1 cellular context compared by ENCODE assay signal in genomic region chr20:57351042-57351783, GRCh38.
A peak's percentile ranks its signal among the peaks of the same experiment; 100 is the strongest.
TF ChIP-seq lines count a peak whose summit lies in the region.

A gene with protein sequence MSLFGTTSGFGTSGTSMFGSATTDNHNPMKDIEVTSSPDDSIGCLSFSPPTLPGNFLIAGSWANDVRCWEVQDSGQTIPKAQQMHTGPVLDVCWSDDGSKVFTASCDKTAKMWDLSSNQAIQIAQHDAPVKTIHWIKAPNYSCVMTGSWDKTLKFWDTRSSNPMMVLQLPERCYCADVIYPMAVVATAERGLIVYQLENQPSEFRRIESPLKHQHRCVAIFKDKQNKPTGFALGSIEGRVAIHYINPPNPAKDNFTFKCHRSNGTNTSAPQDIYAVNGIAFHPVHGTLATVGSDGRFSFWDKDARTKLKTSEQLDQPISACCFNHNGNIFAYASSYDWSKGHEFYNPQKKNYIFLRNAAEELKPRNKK (plus strand): TSS chr20:57351255. CDS start chr20:57354039, 2,784 bp downstream.

TF ChIP-seq in HepG2, 621 proteins besides CTCF, POLR2A, EP300 and RAD21 (continued from another document and continues in another):
- TF ChIP-seq, protein P1, sequence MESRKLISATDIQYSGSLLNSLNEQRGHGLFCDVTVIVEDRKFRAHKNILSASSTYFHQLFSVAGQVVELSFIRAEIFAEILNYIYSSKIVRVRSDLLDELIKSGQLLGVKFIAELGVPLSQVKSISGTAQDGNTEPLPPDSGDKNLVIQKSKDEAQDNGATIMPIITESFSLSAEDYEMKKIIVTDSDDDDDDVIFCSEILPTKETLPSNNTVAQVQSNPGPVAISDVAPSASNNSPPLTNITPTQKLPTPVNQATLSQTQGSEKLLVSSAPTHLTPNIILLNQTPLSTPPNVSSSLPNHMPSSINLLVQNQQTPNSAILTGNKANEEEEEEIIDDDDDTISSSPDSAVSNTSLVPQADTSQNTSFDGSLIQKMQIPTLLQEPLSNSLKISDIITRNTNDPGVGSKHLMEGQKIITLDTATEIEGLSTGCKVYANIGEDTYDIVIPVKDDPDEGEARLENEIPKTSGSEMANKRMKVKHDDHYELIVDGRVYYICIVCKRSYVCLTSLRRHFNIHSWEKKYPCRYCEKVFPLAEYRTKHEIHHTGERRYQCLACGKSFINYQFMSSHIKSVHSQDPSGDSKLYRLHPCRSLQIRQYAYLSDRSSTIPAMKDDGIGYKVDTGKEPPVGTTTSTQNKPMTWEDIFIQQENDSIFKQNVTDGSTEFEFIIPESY (CRISPR knock-in tag; IDR thresholded peaks at IDR 0.05), result 0 out of 2 replicates have a peak, but pooled peaks have one; percentile 4
- TF ChIP-seq, protein P2, sequence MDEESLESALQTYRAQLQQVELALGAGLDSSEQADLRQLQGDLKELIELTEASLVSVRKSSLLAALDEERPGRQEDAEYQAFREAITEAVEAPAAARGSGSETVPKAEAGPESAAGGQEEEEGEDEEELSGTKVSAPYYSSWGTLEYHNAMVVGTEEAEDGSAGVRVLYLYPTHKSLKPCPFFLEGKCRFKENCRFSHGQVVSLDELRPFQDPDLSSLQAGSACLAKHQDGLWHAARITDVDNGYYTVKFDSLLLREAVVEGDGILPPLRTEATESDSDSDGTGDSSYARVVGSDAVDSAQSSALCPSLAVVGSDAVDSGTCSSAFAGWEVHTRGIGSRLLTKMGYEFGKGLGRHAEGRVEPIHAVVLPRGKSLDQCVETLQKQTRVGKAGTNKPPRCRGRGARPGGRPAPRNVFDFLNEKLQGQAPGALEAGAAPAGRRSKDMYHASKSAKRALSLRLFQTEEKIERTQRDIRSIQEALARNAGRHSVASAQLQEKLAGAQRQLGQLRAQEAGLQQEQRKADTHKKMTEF (CRISPR knock-in tag; IDR thresholded peaks at IDR 0.05), result peak; percentile 91
- peak; percentile 82; the same call in 1 of the 2 replicates for TF ChIP-seq HNF1B (CRISPR knock-in tag; IDR thresholded peaks at IDR 0.05)
- TF ChIP-seq ZNF12 (CRISPR knock-in tag; IDR thresholded peaks at IDR 0.05), result peak; percentile 15; the same call in 1 of the 2 replicates
- no peak for TF ChIP-seq ZSCAN30 (CRISPR knock-in tag; IDR thresholded peaks at IDR 0.05)
- no peak for TF ChIP-seq MATR3 (CRISPR knock-in tag; IDR thresholded peaks at IDR 0.05)
- TF ChIP-seq ZNF512B (CRISPR knock-in tag; IDR thresholded peaks at IDR 0.05; ENCODE audit: borderline replicate concordance), result no peak; the same call in 1 of the 2 replicates
- TF ChIP-seq, protein P3, sequence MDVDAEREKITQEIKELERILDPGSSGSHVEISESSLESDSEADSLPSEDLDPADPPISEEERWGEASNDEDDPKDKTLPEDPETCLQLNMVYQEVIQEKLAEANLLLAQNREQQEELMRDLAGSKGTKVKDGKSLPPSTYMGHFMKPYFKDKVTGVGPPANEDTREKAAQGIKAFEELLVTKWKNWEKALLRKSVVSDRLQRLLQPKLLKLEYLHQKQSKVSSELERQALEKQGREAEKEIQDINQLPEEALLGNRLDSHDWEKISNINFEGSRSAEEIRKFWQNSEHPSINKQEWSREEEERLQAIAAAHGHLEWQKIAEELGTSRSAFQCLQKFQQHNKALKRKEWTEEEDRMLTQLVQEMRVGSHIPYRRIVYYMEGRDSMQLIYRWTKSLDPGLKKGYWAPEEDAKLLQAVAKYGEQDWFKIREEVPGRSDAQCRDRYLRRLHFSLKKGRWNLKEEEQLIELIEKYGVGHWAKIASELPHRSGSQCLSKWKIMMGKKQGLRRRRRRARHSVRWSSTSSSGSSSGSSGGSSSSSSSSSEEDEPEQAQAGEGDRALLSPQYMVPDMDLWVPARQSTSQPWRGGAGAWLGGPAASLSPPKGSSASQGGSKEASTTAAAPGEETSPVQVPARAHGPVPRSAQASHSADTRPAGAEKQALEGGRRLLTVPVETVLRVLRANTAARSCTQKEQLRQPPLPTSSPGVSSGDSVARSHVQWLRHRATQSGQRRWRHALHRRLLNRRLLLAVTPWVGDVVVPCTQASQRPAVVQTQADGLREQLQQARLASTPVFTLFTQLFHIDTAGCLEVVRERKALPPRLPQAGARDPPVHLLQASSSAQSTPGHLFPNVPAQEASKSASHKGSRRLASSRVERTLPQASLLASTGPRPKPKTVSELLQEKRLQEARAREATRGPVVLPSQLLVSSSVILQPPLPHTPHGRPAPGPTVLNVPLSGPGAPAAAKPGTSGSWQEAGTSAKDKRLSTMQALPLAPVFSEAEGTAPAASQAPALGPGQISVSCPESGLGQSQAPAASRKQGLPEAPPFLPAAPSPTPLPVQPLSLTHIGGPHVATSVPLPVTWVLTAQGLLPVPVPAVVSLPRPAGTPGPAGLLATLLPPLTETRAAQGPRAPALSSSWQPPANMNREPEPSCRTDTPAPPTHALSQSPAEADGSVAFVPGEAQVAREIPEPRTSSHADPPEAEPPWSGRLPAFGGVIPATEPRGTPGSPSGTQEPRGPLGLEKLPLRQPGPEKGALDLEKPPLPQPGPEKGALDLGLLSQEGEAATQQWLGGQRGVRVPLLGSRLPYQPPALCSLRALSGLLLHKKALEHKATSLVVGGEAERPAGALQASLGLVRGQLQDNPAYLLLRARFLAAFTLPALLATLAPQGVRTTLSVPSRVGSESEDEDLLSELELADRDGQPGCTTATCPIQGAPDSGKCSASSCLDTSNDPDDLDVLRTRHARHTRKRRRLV (CRISPR knock-in tag; IDR thresholded peaks at IDR 0.05), result peak; percentile 95
- no peak; the same call in 1 of the 2 replicates for TF ChIP-seq HOXD1 (CRISPR knock-in tag; IDR thresholded peaks at IDR 0.05)
- TF ChIP-seq HDAC2 (CRISPR knock-in tag; IDR thresholded peaks at IDR 0.05), result 0 out of 2 replicates have a peak, but pooled peaks have one; percentile 56
- TF ChIP-seq ZNF496 (CRISPR knock-in tag; IDR thresholded peaks at IDR 0.05; ENCODE audit: insufficient replicate concordance), result no peak
- peak; percentile 90 for TF ChIP-seq KDM5A (IDR thresholded peaks at IDR 0.05; ENCODE audit: borderline replicate concordance, low read length)
- TF ChIP-seq TBX2 (CRISPR knock-in tag; IDR thresholded peaks at IDR 0.05; ENCODE audit: borderline replicate concordance), result peak; percentile 85
- 0 out of 2 replicates have a peak, but pooled peaks have one; percentile 56 for TF ChIP-seq ZBTB2 (CRISPR knock-in tag; IDR thresholded peaks at IDR 0.05; ENCODE audit: low read depth)
- TF ChIP-seq, protein P4, sequence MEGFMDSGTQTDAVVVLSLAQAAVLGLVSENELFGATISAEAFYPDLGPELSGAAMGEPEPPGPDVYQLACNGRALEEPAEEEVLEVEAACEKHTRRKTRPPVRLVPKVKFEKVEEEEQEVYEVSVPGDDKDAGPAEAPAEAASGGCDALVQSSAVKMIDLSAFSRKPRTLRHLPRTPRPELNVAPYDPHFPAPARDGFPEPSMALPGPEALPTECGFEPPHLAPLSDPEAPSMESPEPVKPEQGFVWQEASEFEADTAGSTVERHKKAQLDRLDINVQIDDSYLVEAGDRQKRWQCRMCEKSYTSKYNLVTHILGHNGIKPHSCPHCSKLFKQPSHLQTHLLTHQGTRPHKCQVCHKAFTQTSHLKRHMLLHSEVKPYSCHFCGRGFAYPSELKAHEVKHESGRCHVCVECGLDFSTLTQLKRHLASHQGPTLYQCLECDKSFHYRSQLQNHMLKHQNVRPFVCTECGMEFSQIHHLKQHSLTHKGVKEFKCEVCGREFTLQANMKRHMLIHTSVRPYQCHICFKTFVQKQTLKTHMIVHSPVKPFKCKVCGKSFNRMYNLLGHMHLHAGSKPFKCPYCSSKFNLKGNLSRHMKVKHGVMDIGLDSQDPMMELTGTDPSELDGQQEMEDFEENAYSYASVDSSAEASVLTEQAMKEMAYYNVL (CRISPR knock-in tag; IDR thresholded peaks at IDR 0.05; ENCODE audit: borderline replicate concordance), result peak; percentile 81; the same call in 1 of the 2 replicates
- no peak for TF ChIP-seq ZNF207 (IDR thresholded peaks at IDR 0.05; ENCODE audit: borderline replicate concordance)
- 0 out of 2 replicates have a peak, but pooled peaks have one; percentile 31 for TF ChIP-seq ISX (CRISPR knock-in tag; conservative IDR thresholded peaks at IDR 0.05)
- TF ChIP-seq, protein P5, sequence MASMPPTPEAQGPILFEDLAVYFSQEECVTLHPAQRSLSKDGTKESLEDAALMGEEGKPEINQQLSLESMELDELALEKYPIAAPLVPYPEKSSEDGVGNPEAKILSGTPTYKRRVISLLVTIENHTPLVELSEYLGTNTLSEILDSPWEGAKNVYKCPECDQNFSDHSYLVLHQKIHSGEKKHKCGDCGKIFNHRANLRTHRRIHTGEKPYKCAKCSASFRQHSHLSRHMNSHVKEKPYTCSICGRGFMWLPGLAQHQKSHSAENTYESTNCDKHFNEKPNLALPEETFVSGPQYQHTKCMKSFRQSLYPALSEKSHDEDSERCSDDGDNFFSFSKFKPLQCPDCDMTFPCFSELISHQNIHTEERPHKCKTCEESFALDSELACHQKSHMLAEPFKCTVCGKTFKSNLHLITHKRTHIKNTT (CRISPR knock-in tag; IDR thresholded peaks at IDR 0.05), result no peak
- TF ChIP-seq ZNF446 (CRISPR knock-in tag; IDR thresholded peaks at IDR 0.05), result peak; percentile 98
- peak; percentile 94 for TF ChIP-seq ZNF607 (CRISPR knock-in tag; IDR thresholded peaks at IDR 0.05; ENCODE audit: borderline replicate concordance)
- peak; percentile 66; the same call in 1 of the 2 replicates for TF ChIP-seq ELF4 (CRISPR knock-in tag; IDR thresholded peaks at IDR 0.05; ENCODE audit: borderline replicate concordance)
- TF ChIP-seq DPF2 (CRISPR knock-in tag; IDR thresholded peaks at IDR 0.05; ENCODE audit: borderline replicate concordance, low read depth), result no peak
- TF ChIP-seq, protein P6, sequence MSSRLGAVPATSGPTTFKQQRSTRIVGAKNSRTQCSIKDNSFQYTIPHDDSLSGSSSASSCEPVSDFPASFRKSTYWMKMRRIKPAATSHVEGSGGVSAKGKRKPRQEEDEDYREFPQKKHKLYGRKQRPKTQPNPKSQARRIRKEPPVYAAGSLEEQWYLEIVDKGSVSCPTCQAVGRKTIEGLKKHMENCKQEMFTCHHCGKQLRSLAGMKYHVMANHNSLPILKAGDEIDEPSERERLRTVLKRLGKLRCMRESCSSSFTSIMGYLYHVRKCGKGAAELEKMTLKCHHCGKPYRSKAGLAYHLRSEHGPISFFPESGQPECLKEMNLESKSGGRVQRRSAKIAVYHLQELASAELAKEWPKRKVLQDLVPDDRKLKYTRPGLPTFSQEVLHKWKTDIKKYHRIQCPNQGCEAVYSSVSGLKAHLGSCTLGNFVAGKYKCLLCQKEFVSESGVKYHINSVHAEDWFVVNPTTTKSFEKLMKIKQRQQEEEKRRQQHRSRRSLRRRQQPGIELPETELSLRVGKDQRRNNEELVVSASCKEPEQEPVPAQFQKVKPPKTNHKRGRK (CRISPR knock-in tag; IDR thresholded peaks at IDR 0.05), result no peak
- no peak for TF ChIP-seq ZNF549 (CRISPR knock-in tag; IDR thresholded peaks at IDR 0.05)
- peak; percentile 82; the same call in 1 of the 2 replicates for TF ChIP-seq KDM3A (CRISPR knock-in tag; IDR thresholded peaks at IDR 0.05; ENCODE audit: low read depth)
- peak; percentile 17; the same call in 1 of the 2 replicates for TF ChIP-seq SKIL (CRISPR knock-in tag; IDR thresholded peaks at IDR 0.05; ENCODE audit: borderline replicate concordance)
- TF ChIP-seq ZNF430 (CRISPR knock-in tag; IDR thresholded peaks at IDR 0.05), result peak; percentile 93; the same call in 1 of the 2 replicates
